8 cellular contexts compared by ENCODE assay signal in the genomic region with DNA sequence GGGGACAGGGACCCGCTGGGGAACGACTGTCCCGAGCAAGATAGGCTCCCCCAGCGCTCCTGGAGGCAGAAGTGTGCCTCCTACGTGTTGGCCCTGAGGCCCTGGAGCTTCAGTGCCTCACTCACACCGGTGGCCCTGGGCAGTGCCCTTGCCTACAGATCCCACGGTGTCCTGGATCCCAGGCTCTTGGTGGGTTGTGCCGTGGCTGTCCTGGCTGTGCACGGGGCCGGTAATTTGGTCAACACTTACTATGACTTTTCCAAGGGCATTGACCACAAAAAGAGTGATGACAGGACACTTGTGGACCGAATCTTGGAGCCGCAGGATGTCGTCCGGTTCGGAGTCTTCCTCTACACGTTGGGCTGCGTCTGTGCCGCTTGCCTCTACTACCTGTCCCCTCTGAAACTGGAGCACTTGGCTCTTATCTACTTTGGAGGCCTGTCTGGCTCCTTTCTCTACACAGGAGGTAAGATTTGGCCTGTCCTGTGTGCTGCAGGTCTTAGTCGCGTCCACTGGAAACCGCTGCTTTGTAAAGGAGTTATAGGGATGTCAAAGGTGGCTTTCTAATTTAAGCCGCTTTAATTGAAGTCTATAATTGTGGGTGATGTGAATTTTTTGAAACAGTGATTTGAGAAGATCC. TPM values are rescaled to one million over a fixed set of nuclear protein-coding genes. Genes with fewer than 3 reads are reported as not detected.
A peak's percentile ranks its signal among the peaks of the same experiment; 100 is the strongest.
DNase-seq lines count a peak whose midpoint lies in the region; ATAC-seq, FAIRE-seq and TF ChIP-seq lines count a peak whose summit lies in the region.

No MANE protein-coding gene starts in this region.

- H3K27ac Mint-ChIP-seq in IgD-negative memory B cell = peak overlapping the region; percentile 91 to 97 (median 94)

- H3K36me3 Mint-ChIP-seq in IgD-negative memory B cell = peaks cover 7% of the 10 kb centered on the region

- peaks cover 14 to 28% (median 21%) of the 10 kb centered on the region in 3 donors for H3K4me1 Mint-ChIP-seq in IgD-negative memory B cell

- peak overlapping the region; percentile 86 for H3K9ac ChIP-seq in GM12878 (ENCODE audit: control insufficient read depth, insufficient read depth, low read length)

- TF ChIP-seq RAD21 in A549 (conservative IDR thresholded peaks at IDR 0.05 in 1 of 2, IDR thresholded peaks at IDR 0.05 in 1 of 2) (no peak), GM12878 (IDR thresholded peaks at IDR 0.05; ENCODE audit: insufficient read depth, low read depth, low read length) (no peak)

- in situ Hi-C loops in GM12878 (cut with MboI) = no loop called here

- H4K20me1 ChIP-seq in GM12878 (ENCODE audit: control insufficient read depth, insufficient read depth) = no peaks in the 10 kb centered on the region

- H3K4me3 Mint-ChIP-seq in IgD-negative memory B cell = peak overlapping the region; percentile 88 to 98 (median 98)

- H3K27ac ChIP-seq in A549 (peak overlapping the region; percentile 98 to 99), GM12878 (ENCODE audit: control insufficient read depth, insufficient read depth) (peak overlapping the region; percentile 93), left lung (peak overlapping the region; percentile 92 to 95), thymus (ENCODE audit: low read depth) (peak overlapping the region; percentile 91)

- no peaks in the 10 kb centered on the region for H3K27me3 Mint-ChIP-seq in IgD-negative memory B cell

- no peaks in the 10 kb centered on the region for H3K9me3 Mint-ChIP-seq in IgD-negative memory B cell

- RAD21 ChIA-PET in GM12878 (lab: Charles Lee; ENCODE audit: unreplicated experiment) = interaction anchor here (1.8 kb wide), 1 partner anchor 11 kb away, joined by 7 read pairs; a partner anchor contains a TSS

- SMC1A ChIA-PET in GM12878 (lab: Charles Lee; ENCODE audit: uncharacterized antibody, unreplicated experiment) = no interaction called here

- peaks cover 41% of the 10 kb centered on the region for H3K79me2 ChIP-seq in GM12878 (ENCODE audit: control insufficient read depth, insufficient read depth, low read length)

- intact Hi-C loops in GM12878 (cut with micrococcal nuclease; ENCODE audit: unreplicated experiment) = no loop called here
- intact Hi-C loops in left lung (cut with DNase I) = no loop called here

- FAIRE-seq in A549 (lab: Jason Lieb, UNC) (no peak), GM12878 (lab: Jason Lieb, UNC) (no peak)

- BruUV-seq in GM12878 (replicated peaks; lab: Mats Ljungman, UMichigan) = TSS peak; percentile 77

- H3K4me1 ChIP-seq in A549 (peaks cover 12% of the 10 kb centered on the region), GM12878 (ENCODE audit: control insufficient read depth, insufficient read depth, low read length) (no peaks in the 10 kb centered on the region), left lung (peaks cover 23 to 38% of the 10 kb centered on the region in 2 donors), thymus (ENCODE audit: control insufficient read depth, insufficient read depth, low read length) (peaks cover 17% of the 10 kb centered on the region)

- H3K4me3 ChIP-seq in A549 (peak overlapping the region; percentile 97), GM12878 (peak overlapping the region; percentile 87), left lung (peak overlapping the region; percentile 89 to 91), thymus (ENCODE audit: low read length) (peak overlapping the region; percentile 97)

- H3K4me2 ChIP-seq in A549 (peak overlapping the region; percentile 98), GM12878 (ENCODE audit: control insufficient read depth, insufficient read depth) (peak overlapping the region; percentile 96)

- TF ChIP-seq POLR2A in A549 (IDR thresholded peaks at IDR 0.05; ENCODE audit: low read length) (no peak), GM12878 (IDR thresholded peaks at IDR 0.05; ENCODE audit: low read depth, low read length) (no peak)

- TF ChIP-seq EP300 in A549 (IDR thresholded peaks at IDR 0.05) (no peak), GM12878 (IDR thresholded peaks at IDR 0.05; ENCODE audit: borderline replicate concordance in 1 of 2, control insufficient read depth in 1 of 2, low read depth in 2 of 2, low read length in 2 of 2) (no peak)

- WGBS in A549 (ENCODE audit: missing lambda C conversion rate) = 22% methylated on average over 7 of the region's 22 CpGs
- under 1% methylated on average over 22 of the region's 22 CpGs for WGBS in GM12878 (ENCODE audit: insufficient coverage, insufficient replicate concordance, low lambda C conversion rate, missing lambda C conversion rate)
- WGBS in thymus = 6% methylated on average over 22 of the region's 22 CpGs

- CTCF ChIA-PET in A549 (lab: Yijun Ruan, JAX) = interaction anchor here (1.2 kb wide), 1 partner anchor 13 kb away, joined by 5 read pairs; no protein-coding TSS in a partner anchor
- CTCF ChIA-PET in GM12878 (lab: Yijun Ruan, JAX) = interaction anchor here (1.4 kb wide), 1 partner anchor 372 kb away, joined by 4 read pairs; no protein-coding TSS in a partner anchor

- peak overlapping the region; percentile 93 for H2AFZ ChIP-seq in GM12878 (ENCODE audit: control insufficient read depth, low read depth, low read length)

- H3K36me3 ChIP-seq in GM12878 (ENCODE audit: control insufficient read depth in 2 of 2, insufficient read depth in 2 of 2, low read length in 1 of 2) = no peaks in the 10 kb centered on the region
- peaks cover 0 to 3% of the 10 kb centered on the region in 2 donors for H3K36me3 ChIP-seq in left lung
- peaks cover 4% of the 10 kb centered on the region for H3K36me3 ChIP-seq in thymus (ENCODE audit: control insufficient read depth, insufficient read depth)

- ATAC-seq in A549 (peak; percentile 81 to 83), GM19328 (IDR thresholded peaks at IDR 0.05; ENCODE audit: unreplicated experiment) (peak; percentile 22), GM12878 (peak; percentile 73), left lung (no peak), GM21737 (IDR thresholded peaks at IDR 0.05; ENCODE audit: unreplicated experiment) (no peak)

- H3K9me3 ChIP-seq in A549 = no peaks in the 10 kb centered on the region
- no peaks in the 10 kb centered on the region for H3K9me3 ChIP-seq in GM12878 (replicated peaks; ENCODE audit: control insufficient read depth, insufficient read depth, low read length)
- H3K9me3 ChIP-seq in left lung = no peaks in the 10 kb centered on the region
- H3K9me3 ChIP-seq in thymus (ENCODE audit: control insufficient read depth) = no peaks in the 10 kb centered on the region

- POLR2A ChIA-PET in A549 (lab: Yijun Ruan, JAX) (interaction anchor here (0.6 to 1.8 kb wide), 2 partner anchors 12 to 218 kb away, joined by 7 to 34 read pairs; a partner anchor contains a TSS), GM12878 (lab: Charles Lee) (interaction anchor here (0.6 to 3.0 kb wide), 4 partner anchors 12 to 792 kb away, joined by 3 to 20 read pairs (median 4); a partner anchor contains a TSS)

- DNase-seq in A549 (ENCODE audit: low read depth in 1 of 2, low spot score in 1 of 2) = peak in 1 of 2 experiments; percentile 17
- no peak for DNase-seq in GM12878 (ENCODE audit: low read depth, low spot score)
- DNase-seq in left lung = no peak
- DNase-seq in NCI-H1417 treated with DMSO at 0.1 percent for 48 hours (lab: John Stamatoyannopoulos, UW) = no peak

- TF ChIP-seq CTCF in A549 (IDR thresholded peaks at IDR 0.05) = no peak
- no peak for TF ChIP-seq CTCF in GM12878 (IDR thresholded peaks at IDR 0.05 in 2 of 3, conservative IDR thresholded peaks at IDR 0.05 in 1 of 3; ENCODE audit: control insufficient read depth in 2 of 3, extremely low read depth in 1 of 3, insufficient read depth in 1 of 3, low read depth in 3 of 3, low read length in 3 of 3)
- no peak for TF ChIP-seq CTCF in left lung (IDR thresholded peaks at IDR 0.05)

- no peaks in the 10 kb centered on the region for H3K27me3 ChIP-seq in GM12878 (replicated peaks in 1 of 2; ENCODE audit: control insufficient read depth in 2 of 2, insufficient read depth in 2 of 2, low read length in 1 of 2)
- no peaks in the 10 kb centered on the region for H3K27me3 ChIP-seq in left lung
- H3K27me3 ChIP-seq in thymus (ENCODE audit: control insufficient read depth, insufficient read depth) = no peaks in the 10 kb centered on the region

RNA-seq across cellular contexts. Expression of a gene that starts 0.7 kb away (rescaled TPM):
- polyA plus RNA-seq in A549 (2011; rRNA removed) (13.9 and 14.9 TPM in 2 replicates), A549 (2017; fragmentation: RNase III; extraction: RNeasy Plus Mini Kit Qiagen cat#74134 plus additional on column Dnase treatment) (9.9 to 11.4 TPM (median 10.8 TPM) in 3 replicates), IgD-negative memory B cell (47.1 TPM), GM12878 (2011; rRNA removed) (9.5 and 14.1 TPM in 2 replicates), GM12878 (2014; fragmentation: Illumina TruSeq; extraction: Trizol) (14.1 and 19.4 TPM in 2 replicates), GM12878 (2014; fragmentation: Nextera tagmentation; extraction: Ambion mirVana) (1 to 10 TPM; 4.5 to 5.7 TPM), GM12878 (2014; rRNA removed) (17.7 and 17.8 TPM in 2 replicates), GM12878 (2016; fragmentation: Nextera tagmentation; extraction: Ambion mirVana) (10 to 100 TPM; 22.7 to 23.8 TPM), thymus (9.8 TPM)
- 13.7 and 15.9 TPM in 2 replicates for polyA plus RNA-seq in A549 (2012; cell fraction: cytosol; rRNA removed)
- polyA plus RNA-seq in A549 (2012; cell fraction: nucleus; rRNA removed) = 11.3 and 13.9 TPM in 2 replicates
- polyA minus RNA-seq in A549 (2011; rRNA and poly(A)+ RNA removed) = 31.1 and 33.3 TPM in 2 replicates
- total RNA-seq in GM12878 (2013; cell fraction: nucleolus; rRNA removed) = 20.8 and 21.0 TPM in 2 replicates
- total RNA-seq in GM12878 (2014; rRNA removed) (10.2 and 10.4 TPM in 2 replicates), GM12878 (2014; rRNA removed; fragmentation: Illumina TruSeq; extraction: Trizol) (13.8 and 14.4 TPM in 2 replicates), GM12878 (2021) (20.6 and 23.9 TPM in 2 replicates), left lung (10 to 100 TPM in 1 of 2 donors, 1 to 10 TPM in 1; 9.3 to 13.4 TPM)
- polyA plus RNA-seq in GM12878 (2011; ENCODE audit: low read depth) = 6.6 TPM
- polyA plus RNA-seq in GM12878 (2011; cell fraction: cytosol; rRNA removed) = 18.0 and 24.2 TPM in 2 replicates
- 8.8 and 10.6 TPM in 2 replicates for polyA plus RNA-seq in GM12878 (2011; cell fraction: nucleus; rRNA removed)
- 8.3 and 10.4 TPM in 2 replicates for polyA plus RNA-seq in GM12878 (2012)
- 33.0 and 34.7 TPM in 2 replicates for polyA minus RNA-seq in GM12878 (2011; rRNA and poly(A)+ RNA removed)
- polyA minus RNA-seq in GM12878 (2011; cell fraction: cytosol; rRNA and poly(A)+ RNA removed) = 6.7 and 8.2 TPM in 2 replicates
- 12.2 and 22.9 TPM in 2 replicates for polyA minus RNA-seq in GM12878 (2011; cell fraction: nucleus; rRNA and poly(A)+ RNA removed)

RNA-seq across cellular contexts. Expression of a gene that starts 11.4 kb away (rescaled TPM):
- polyA plus RNA-seq in A549 (2011; rRNA removed) (28.5 and 32.4 TPM in 2 replicates), A549 (2017; fragmentation: RNase III; extraction: RNeasy Plus Mini Kit Qiagen cat#74134 plus additional on column Dnase treatment) (15.7 to 16.0 TPM (median 15.8 TPM) in 3 replicates), IgD-negative memory B cell (6.9 TPM), GM12878 (2011; rRNA removed) (18.5 and 30.9 TPM in 2 replicates), GM12878 (2014; fragmentation: Illumina TruSeq; extraction: Trizol) (32.2 and 32.6 TPM in 2 replicates), GM12878 (2014; fragmentation: Nextera tagmentation; extraction: Ambion mirVana) (1 to 10 TPM; 6.6 to 7.5 TPM), GM12878 (2014; rRNA removed) (28.9 and 29.2 TPM in 2 replicates), GM12878 (2016; fragmentation: Nextera tagmentation; extraction: Ambion mirVana) (10 to 100 TPM; 24.3 to 26.5 TPM), thymus (31.3 TPM)
- polyA plus RNA-seq in A549 (2012; cell fraction: cytosol; rRNA removed) = 14.6 and 17.3 TPM in 2 replicates
- polyA plus RNA-seq in A549 (2012; cell fraction: nucleus; rRNA removed) = 29.3 and 34.7 TPM in 2 replicates
- 67.6 and 73.6 TPM in 2 replicates for polyA minus RNA-seq in A549 (2011; rRNA and poly(A)+ RNA removed)
- total RNA-seq in GM12878 (2013; cell fraction: nucleolus; rRNA removed) = 72.3 and 77.6 TPM in 2 replicates
- total RNA-seq in GM12878 (2014; rRNA removed) (35.4 and 35.9 TPM in 2 replicates), GM12878 (2014; rRNA removed; fragmentation: Illumina TruSeq; extraction: Trizol) (29.2 and 30.4 TPM in 2 replicates), GM12878 (2021) (38.4 and 41.8 TPM in 2 replicates), left lung (10 to 100 TPM; 38.9 to 41.5 TPM)
- polyA plus RNA-seq in GM12878 (2011; ENCODE audit: low read depth) = 11.9 TPM
- 22.0 and 25.6 TPM in 2 replicates for polyA plus RNA-seq in GM12878 (2011; cell fraction: cytosol; rRNA removed)
- polyA plus RNA-seq in GM12878 (2011; cell fraction: nucleus; rRNA removed) = 80.5 and 159 TPM in 2 replicates
- 12.4 and 14.0 TPM in 2 replicates for polyA plus RNA-seq in GM12878 (2012)
- 54.8 and 62.9 TPM in 2 replicates for polyA minus RNA-seq in GM12878 (2011; rRNA and poly(A)+ RNA removed)
- polyA minus RNA-seq in GM12878 (2011; cell fraction: cytosol; rRNA and poly(A)+ RNA removed) = 19.2 and 19.6 TPM in 2 replicates
- polyA minus RNA-seq in GM12878 (2011; cell fraction: nucleus; rRNA and poly(A)+ RNA removed) = 32.5 and 89.0 TPM in 2 replicates

Comparison
In these comparisons a context has a peak if more than half of its experiments do, and no peak if none do; other contexts are left out.
1. ATAC-seq: peak in A549 (2 of 2), GM19328 (single experiment) and GM12878 (single experiment); none in left lung (single experiment) and GM21737 (single experiment).
2. Peak in every context shown above with its lines, with median percentiles within 50 percentile points of each other: H3K27ac ChIP-seq and H3K4me3 ChIP-seq.